ENCODE assay signal across 8 cellular contexts in genomic region chr17:19063326-19063956, GRCh38. TPM values are rescaled to one million over a fixed set of nuclear protein-coding genes. Genes with fewer than 3 reads are reported as not detected.
DNase-seq lines count a peak whose midpoint lies in the region; ATAC-seq and TF ChIP-seq lines count a peak whose summit lies in the region.
"Not testable (repeated sequence)": the region's sequence is repeated elsewhere in the genome, so short reads cannot be mapped to it uniquely, and the experiment has no call there.

No MANE protein-coding gene starts in this region.

- peak in 4 of 5 experiments; percentile 25 to 95 (median 80) for DNase-seq in T-helper 2 cell
- peak; percentile 64 for DNase-seq in activated T-cell treated with anti-CD3 and anti-CD28 coated beads, Interleukin-2, amount 50 U/mL, for 4 hours
- peak; percentile 20 to 92 (median 80) for DNase-seq in dorsolateral prefrontal cortex
- peak; percentile 76 for DNase-seq in lower lobe of right lung
- DNase-seq in stimulated activated CD4-positive, alpha-beta T cell treated with anti-CD3 and anti-CD28 coated beads, Interleukin-15, amount 100 ng/mL, for 24 hours, result peak; percentile 85
- DNase-seq in stomach, result peak; percentile 60

- H3K36me3 Mint-ChIP-seq in activated T-cell treated with anti-CD3 and anti-CD28 coated beads, Interleukin-2, amount 50 U/mL, for 4 hours (ENCODE audit: insufficient read depth), result not testable (repeated sequence)

- 0 to 2% (median 0%) methylated on average over 6 to 23 of the region's 44 CpGs for WGBS in stomach, 5 donors

- TF ChIP-seq POLR2A in stomach (IDR thresholded peaks at IDR 0.05), result peak in 1 of 4 donors; percentile 94

- TF ChIP-seq CTCF in dorsolateral prefrontal cortex (IDR thresholded peaks at IDR 0.05 in 54 of 56, conservative IDR thresholded peaks at IDR 0.05 in 2 of 56; ENCODE audit: low read depth in 1 of 56, partially characterized antibody in 56 of 56); lower lobe of right lung (IDR thresholded peaks at IDR 0.05); stomach (IDR thresholded peaks at IDR 0.05): not testable (repeated sequence)

- not testable (repeated sequence) for H3K36me3 ChIP-seq in lower lobe of right lung, stomach

- not testable (repeated sequence) for H3K9me3 Mint-ChIP-seq in activated T-cell treated with anti-CD3 and anti-CD28 coated beads, Interleukin-2, amount 50 U/mL, for 4 hours

- ATAC-seq in GM18498 (IDR thresholded peaks at IDR 0.05; ENCODE audit: unreplicated experiment) (peak; percentile 69), HG02678 (IDR thresholded peaks at IDR 0.05; ENCODE audit: unreplicated experiment) (peak; percentile 8), lower lobe of right lung (peak in 1 of 2 donors; percentile 72)
- peak; percentile 44 to 61 for ATAC-seq in activated T-cell treated with anti-CD3 and anti-CD28 coated beads, Interleukin-2, amount 50 U/mL, for 4 hours

- not testable (repeated sequence) for H3K27me3 Mint-ChIP-seq in activated T-cell treated with anti-CD3 and anti-CD28 coated beads, Interleukin-2, amount 50 U/mL, for 4 hours (ENCODE audit: low read depth)

- not testable (repeated sequence) for H3K4me1 ChIP-seq in lower lobe of right lung, stomach

- H3K27ac ChIP-seq in dorsolateral prefrontal cortex (peak overlapping the region in 52 of 59 donors; percentile 28 to 92 (median 78)), lower lobe of right lung (peak overlapping the region; percentile 68), stomach (peak overlapping the region in 3 of 5 donors; percentile 32 to 83 (median 79))

- intact Hi-C loops in dorsolateral prefrontal cortex (cut with DNase I); lower lobe of right lung (cut with DNase I); stomach (cut with DNase I; ENCODE audit: low total_unique reads): not testable (repeated sequence)

- peak overlapping the region in 22 of 59 donors; percentile 17 to 52 (median 39) for H3K4me3 ChIP-seq in dorsolateral prefrontal cortex
- H3K4me3 ChIP-seq in lower lobe of right lung, stomach: not testable (repeated sequence)

- TF ChIP-seq EP300 in stomach (IDR thresholded peaks at IDR 0.05), result not testable (repeated sequence)

- H3K9me3 ChIP-seq in lower lobe of right lung, stomach: not testable (repeated sequence)

- peak overlapping the region; percentile 69 for H3K4me3 Mint-ChIP-seq in activated T-cell treated with anti-CD3 and anti-CD28 coated beads, Interleukin-2, amount 50 U/mL, for 4 hours

- H3K4me1 Mint-ChIP-seq in activated T-cell treated with anti-CD3 and anti-CD28 coated beads, Interleukin-2, amount 50 U/mL, for 4 hours (ENCODE audit: low read depth), result not testable (repeated sequence)

- not testable (repeated sequence) for H3K27me3 ChIP-seq in dorsolateral prefrontal cortex; lower lobe of right lung (ENCODE audit: low read depth); stomach

RNA-seq across cellular contexts. Expression of gene GRAP, which starts 16.7 kb away (rescaled TPM):
- 1 to 10 TPM; 5.7 to 6.8 (median 6.0) TPM for total RNA-seq in activated T-cell treated with anti-CD3 and anti-CD28 coated beads, Interleukin-2, amount 50 U/mL, for 4 hours
- total RNA-seq in dorsolateral prefrontal cortex (1 to 10 TPM in 113 of 120 experiments, under 1 TPM in 7; 0.49 to 6.3 (median 2.2) TPM), lower lobe of right lung (8.5 TPM), stomach (10 to 100 TPM in 1 of 5 donors, 1 to 10 TPM in 3, under 1 TPM in 1; 0.87 to 92.2 (median 2.0) TPM)
- 1 to 10 TPM; 2.6 to 4.1 (median 3.3) TPM for polyA plus RNA-seq in stomach

RNA-seq across cellular contexts. Expression of gene FAM83G, which starts 58.9 kb away (rescaled TPM):
- total RNA-seq in activated T-cell treated with anti-CD3 and anti-CD28 coated beads, Interleukin-2, amount 50 U/mL, for 4 hours, result 10 to 100 TPM; 27.0 to 31.9 (median 31.9) TPM
- total RNA-seq in dorsolateral prefrontal cortex (1 to 10 TPM in 36 of 120 experiments, under 1 TPM in 84; 0.23 to 2.5 (median 0.80) TPM), lower lobe of right lung (5.8 TPM), stomach (10 to 100 TPM in 3 of 5 donors, 1 to 10 TPM in 2; 8.8 to 41.1 (median 20.1) TPM)
- polyA plus RNA-seq in stomach, result 10 to 100 TPM in 2 of 3 donors, 1 to 10 TPM in 1; 8.2 to 16.4 (median 11.9) TPM
